28 cellular contexts compared by ENCODE assay signal in genomic region chr17:29383687-29384086, GRCh38. TPM values are rescaled to one million over a fixed set of nuclear protein-coding genes. Genes with fewer than 3 reads are reported as not detected.
DNase-seq lines count a peak whose midpoint lies in the region; ATAC-seq, FAIRE-seq and TF ChIP-seq lines count a peak whose summit lies in the region.
"Had no signal": no experiment of that assay in that cellular context is flagged by ENCODE, and none has a peak within 500 bp of the region (broad histone marks: within the 10 kb centered on the region; RNA-seq: fewer than 3 reads in every experiment).

No MANE protein-coding gene starts in this region.

- no peak for TF ChIP-seq RAD21 in HepG2 (CRISPR knock-in tag; IDR thresholded peaks at IDR 0.05)

- intact Hi-C loops in HepG2 (cut with micrococcal nuclease; ENCODE audit: unreplicated experiment), result no loop called here

- peak; percentile 45 for DNase-seq in AG08395 (ENCODE audit: low spot score)
- peak; percentile 66 for DNase-seq in HCEC 1CT
- DNase-seq in glomerular visceral epithelial cell (ENCODE audit: extremely low spot score), result peak; percentile 36
- no peak for DNase-seq in HepG2 (ENCODE audit: low spot score)
- no peak for DNase-seq in HPDE6-E6E7 (ENCODE audit: extremely low spot score)
- no peak for DNase-seq in activated naive CD4-positive, alpha-beta T cell (lab: John Stamatoyannopoulos, UW)
- DNase-seq: activated CD4-positive, alpha-beta memory T cell treated with anti-CD3 and anti-CD28 coated beads, Interleukin-2, amount 10 ng/mL, durations not matched to agents 7 days and 5 days; activated CD4-positive, CD25-positive, alpha-beta regulatory T cell treated with anti-CD3 and anti-CD28 coated beads, Interleukin-2, amount 50 U/mL, for 72 hours; CD8-positive, alpha-beta memory T cell; cortex of kidney; GF-D8; NCI-H1105 treated with DMSO at 0.1 percent for 48 hours; NCI-H2029; NCI-H748 treated with DMSO at 0.1 percent for 48 hours; nephron progenitor cell; ovary; retina; stimulated activated CD4-positive, alpha-beta T cell treated with anti-CD3 and anti-CD28 coated beads, Interleukin-2, amount 100 ng/mL, for 24 hours; stomach; T-helper 1 cell; thyroid gland had no signal

- no peak overlapping the region for H3K9ac ChIP-seq in HepG2 (ENCODE audit: insufficient read depth, low read depth, low read length)

- H4K20me1 ChIP-seq in HepG2 (ENCODE audit: insufficient read depth, low read length), result no peaks in the 10 kb centered on the region

- POLR2A ChIA-PET in HepG2 (lab: Yijun Ruan, JAX), result no interaction called here

- no peak overlapping the region for H2AFZ ChIP-seq in HepG2 (ENCODE audit: low read length)

- no peak for TF ChIP-seq CTCF in HepG2 (CRISPR knock-in tag; IDR thresholded peaks at IDR 0.05)

- no peak overlapping the region for H3K4me2 ChIP-seq in HepG2 (ENCODE audit: low read depth, low read length)
- H3K4me2 ChIP-seq: smooth muscle cell had no signal

- ATAC-seq in SK-N-SH treated with all-trans-retinoic acid at 6 μM for 48 hours (peak; percentile 82), GM19395 (IDR thresholded peaks at IDR 0.05; ENCODE audit: unreplicated experiment) (no peak), HepG2 (no peak)
- ATAC-seq: HCT116 had no signal

- WGBS in HepG2 (ENCODE audit: low lambda C conversion rate), result 79% methylated on average over 1 of the region's 1 CpG

- TF ChIP-seq EP300 in HepG2 (IDR thresholded peaks at IDR 0.05; ENCODE audit: low read depth in 2 of 2, low read length in 2 of 2) (no peak), HepG2 (CRISPR knock-in tag; IDR thresholded peaks at IDR 0.05; ENCODE audit: borderline replicate concordance) (no peak)

- H3K27me3 ChIP-seq in HepG2 (ENCODE audit: control insufficient read depth in 1 of 2, insufficient read depth in 2 of 2, low read length in 2 of 2), result no peaks in the 10 kb centered on the region; a peak in 1 of 5 replicates
- H3K27me3 ChIP-seq: esophagus muscularis mucosa, ovary, SJCRH30, stomach, thyroid gland had no signal

- TF ChIP-seq POLR2A in HepG2 (IDR thresholded peaks at IDR 0.05; ENCODE audit: insufficient read depth in 1 of 2, low read depth in 2 of 2, low read length in 2 of 2), result no peak

- in situ Hi-C loops in HepG2 (cut with HindIII; ENCODE audit: extremely low pct_ligation_motif_present, low pct_unique_long_range_greater_than_20kb), result no loop called here

- H3K36me3 ChIP-seq in HepG2 (replicated peaks in 1 of 2; ENCODE audit: control insufficient read depth in 1 of 2, insufficient read depth in 2 of 2, low read length in 2 of 2), result no peaks in the 10 kb centered on the region
- H3K36me3 ChIP-seq: esophagus muscularis mucosa, ovary, SJCRH30, stomach, thyroid gland had no signal

- peaks cover 2% of the 10 kb centered on the region; the same call in 1 of the 2 replicates for H3K4me1 ChIP-seq in HepG2 (ENCODE audit: insufficient read depth, low read length)
- H3K4me1 ChIP-seq: esophagus muscularis mucosa, stomach had no signal

- no peaks in the 10 kb centered on the region for H3K79me2 ChIP-seq in HepG2 (ENCODE audit: insufficient read depth, low read length)

- CTCF ChIA-PET in HepG2 (lab: Yijun Ruan, JAX; ENCODE audit: low intra/inter-chr PET ratio, low total read pairs), result no interaction called here

- no peak for FAIRE-seq in HepG2 (lab: Jason Lieb, UNC)

- no peak overlapping the region for H3K27ac ChIP-seq in HepG2 (ENCODE audit: extremely low read length, insufficient read depth, low read length)
- H3K27ac ChIP-seq: esophagus muscularis mucosa, HL-60, ovary, SJCRH30, stomach, thyroid gland had no signal

- H3K4me3 ChIP-seq in HepG2 (replicated peaks in 1 of 3; ENCODE audit: insufficient read depth in 1 of 3, low read depth in 2 of 3, low read length in 3 of 3), result no peak overlapping the region
- H3K4me3 ChIP-seq: esophagus muscularis mucosa, ovary, SJCRH30, smooth muscle cell, stomach, thyroid gland had no signal

- H3K9me3 ChIP-seq in HepG2 (ENCODE audit: low read length), result no peaks in the 10 kb centered on the region
- H3K9me3 ChIP-seq: esophagus muscularis mucosa, ovary, SJCRH30, stomach, thyroid gland had no signal

- BruUV-seq in HepG2 (replicated peaks; lab: Mats Ljungman, UMichigan), result no TSS peak

TF ChIP-seq in SK-N-SH treated with all-trans-retinoic acid at 6 μM for 48 hours, 23 proteins besides CTCF, POLR2A, EP300 and RAD21 (continues in another document):
- TF ChIP-seq ZNF8 (CRISPR knock-in tag; IDR thresholded peaks at IDR 0.05), result no peak
- no peak for TF ChIP-seq TOX (CRISPR knock-in tag; IDR thresholded peaks at IDR 0.05; ENCODE audit: borderline replicate concordance)
- no peak for TF ChIP-seq ZFP3 (CRISPR knock-in tag; IDR thresholded peaks at IDR 0.05)
- no peak for TF ChIP-seq POU6F1 (CRISPR knock-in tag; IDR thresholded peaks at IDR 0.05; ENCODE audit: borderline replicate concordance, low read depth)
- no peak for TF ChIP-seq ZFP30 (CRISPR knock-in tag; IDR thresholded peaks at IDR 0.05)

TF ChIP-seq in HepG2, 621 proteins besides CTCF, POLR2A, EP300 and RAD21:
- no peak for TF ChIP-seq MAFG (CRISPR knock-in tag; IDR thresholded peaks at IDR 0.05)
TF ChIP-seq in HepG2: peak in this region for 0.

RNA-seq across cellular contexts. Expression of gene TAOK1, which starts 6.5 kb away (rescaled TPM):
- 23.0 and 36.2 TPM in 2 replicates for total RNA-seq in HepG2 (2016; rRNA removed; fragmentation: Illumina TruSeq; extraction: Trizol)
- 7.0 and 9.1 TPM in 2 replicates for total RNA-seq in HepG2 (2016; cell fraction: cytosol; rRNA removed; fragmentation: Illumina TruSeq; extraction: Trizol; ENCODE audit: low read depth)
- total RNA-seq in HepG2 (2016; cell fraction: insoluble cytoplasmic fraction; rRNA removed; fragmentation: Illumina TruSeq; extraction: Trizol), result 23.9 and 35.6 TPM in 2 replicates
- 9.0 and 11.2 TPM in 2 replicates for total RNA-seq in HepG2 (2016; cell fraction: membrane; rRNA removed; fragmentation: Illumina TruSeq; extraction: Trizol)
- total RNA-seq in HepG2 (2016; cell fraction: nucleus; rRNA removed; fragmentation: Illumina TruSeq; extraction: Trizol), result 29.2 and 33.5 TPM in 2 replicates
- 10.3 and 14.1 TPM in 2 replicates for polyA plus RNA-seq in HepG2 (2011; rRNA removed)
- polyA plus RNA-seq in HepG2 (2011; cell fraction: cytosol; rRNA removed), result 4.6 and 8.1 TPM in 2 replicates
- 8.2 and 11.5 TPM in 2 replicates for polyA plus RNA-seq in HepG2 (2011; cell fraction: nucleus; rRNA removed)
- polyA plus RNA-seq in HepG2 (2012), result 12.5 and 13.0 TPM in 2 replicates
- 0.34 and 0.37 TPM in 2 replicates for polyA plus RNA-seq in HepG2 (2016; cell fraction: cytosol; fragmentation: Illumina TruSeq; extraction: Trizol; ENCODE audit: low read depth)
- 15.4 and 16.5 TPM in 2 replicates for polyA plus RNA-seq in HepG2 (2016; cell fraction: insoluble cytoplasmic fraction; fragmentation: Illumina TruSeq; extraction: Trizol; ENCODE audit: low read depth)
- 1.4 and 1.8 TPM in 2 replicates for polyA plus RNA-seq in HepG2 (2016; cell fraction: membrane; fragmentation: Illumina TruSeq; extraction: Trizol; ENCODE audit: low read depth)
- 17.1 and 17.4 TPM in 2 replicates for polyA plus RNA-seq in HepG2 (2016; cell fraction: nucleus; fragmentation: Illumina TruSeq; extraction: Trizol; ENCODE audit: insufficient read depth, low read depth)
- polyA minus RNA-seq in HepG2 (2011; rRNA and poly(A)+ RNA removed; ENCODE audit: low replicate concordance), result 18.5 and 31.2 TPM in 2 replicates
- polyA minus RNA-seq in HepG2 (2011; cell fraction: cytosol; rRNA and poly(A)+ RNA removed), result 29.5 and 45.7 TPM in 2 replicates
- 48.7 and 64.9 TPM in 2 replicates for polyA minus RNA-seq in HepG2 (2011; cell fraction: nucleus; rRNA and poly(A)+ RNA removed)

Comparison
In these comparisons a context has a peak if more than half of its experiments do, and no peak if none do; other contexts are left out.
1. DNase-seq: peak in AG08395 (single experiment), HCEC 1CT (single experiment) and glomerular visceral epithelial cell (single experiment); none in HepG2 (single experiment), HPDE6-E6E7 (single experiment) and activated naive CD4-positive, alpha-beta T cell (0 of 4).